ENCODE assay signal across 8 cellular contexts in genomic region chr6:26124550-26125014, GRCh38. TPM values are rescaled to one million over a fixed set of nuclear protein-coding genes. Genes with fewer than 3 reads are reported as not detected.
DNase-seq lines count a peak whose midpoint lies in the region; ATAC-seq and TF ChIP-seq lines count a peak whose summit lies in the region.

No MANE protein-coding gene starts in this region.

- peak; percentile 0 for ATAC-seq in activated naive CD8-positive, alpha-beta T cell treated with anti-CD3 and anti-CD28 coated beads, Interleukin-2, amount 10 ng/mL, durations not matched to agents 7 days and 5 days (ENCODE audit: low read depth)
- ATAC-seq in stimulated activated memory B cell treated with anti-CD40 and anti-IgM and Interleukin-4, amounts not matched to agents 10 μg/mL and 1 μg/mL and 100 μg/mL, for 72 hours = peak; percentile 1
- ATAC-seq in GM21423 (IDR thresholded peaks at IDR 0.05; ENCODE audit: unreplicated experiment) (no peak), HG02588 (IDR thresholded peaks at IDR 0.05; ENCODE audit: unreplicated experiment) (no peak)

- H3K4me3 Mint-ChIP-seq in activated naive CD8-positive, alpha-beta T cell treated with anti-CD3 and anti-CD28 coated beads, Interleukin-2, amount 10 ng/mL, durations not matched to agents 7 days and 5 days = peak overlapping the region; percentile 99
- H3K4me3 Mint-ChIP-seq in stimulated activated memory B cell treated with anti-CD40 and anti-IgM and Interleukin-4, amounts not matched to agents 10 μg/mL and 1 μg/mL and 100 μg/mL, for 72 hours = peak overlapping the region; percentile 96

- no peak overlapping the region for H3K27ac ChIP-seq in iPS DF 6.9 (ENCODE audit: low read length)

- H3K27me3 Mint-ChIP-seq in activated naive CD8-positive, alpha-beta T cell treated with anti-CD3 and anti-CD28 coated beads, Interleukin-2, amount 10 ng/mL, durations not matched to agents 7 days and 5 days = no peaks in the 10 kb centered on the region
- no peaks in the 10 kb centered on the region for H3K27me3 Mint-ChIP-seq in stimulated activated memory B cell treated with anti-CD40 and anti-IgM and Interleukin-4, amounts not matched to agents 10 μg/mL and 1 μg/mL and 100 μg/mL, for 72 hours

- H3K4me1 Mint-ChIP-seq in activated naive CD8-positive, alpha-beta T cell treated with anti-CD3 and anti-CD28 coated beads, Interleukin-2, amount 10 ng/mL, durations not matched to agents 7 days and 5 days = peaks cover 46% of the 10 kb centered on the region
- peaks cover 43% of the 10 kb centered on the region for H3K4me1 Mint-ChIP-seq in stimulated activated memory B cell treated with anti-CD40 and anti-IgM and Interleukin-4, amounts not matched to agents 10 μg/mL and 1 μg/mL and 100 μg/mL, for 72 hours

- POLR2A ChIA-PET in activated naive CD8-positive, alpha-beta T cell treated with anti-CD3 and anti-CD28 coated beads, Interleukin-2, amount 10 ng/mL, durations not matched to agents 7 days and 5 days (lab: Charles Lee) = interaction anchor here (0.6 to 19.0 kb wide), 56 partner anchors 9 to 1769 kb away, joined by 3 to 2352 read pairs (median 20); partner anchors contain the start of gene HFE

- no peak for TF ChIP-seq CTCF in GM12865 (IDR thresholded peaks at IDR 0.05; ENCODE audit: insufficient read depth, low read depth, low read length, missing control alignments)

- H3K4me3 ChIP-seq in GM12865 (ENCODE audit: low read depth, low read length) = peak overlapping the region; percentile 90
- H3K4me3 ChIP-seq in MG63 = peak overlapping the region; percentile 69
- H3K4me3 ChIP-seq in iPS DF 6.9 (ENCODE audit: low read length) = peak overlapping the region; percentile 86

- peak overlapping the region; percentile 100 for H3K27ac Mint-ChIP-seq in activated naive CD8-positive, alpha-beta T cell treated with anti-CD3 and anti-CD28 coated beads, Interleukin-2, amount 10 ng/mL, durations not matched to agents 7 days and 5 days
- peak overlapping the region; percentile 100 for H3K27ac Mint-ChIP-seq in stimulated activated memory B cell treated with anti-CD40 and anti-IgM and Interleukin-4, amounts not matched to agents 10 μg/mL and 1 μg/mL and 100 μg/mL, for 72 hours

- H3K9me3 Mint-ChIP-seq in activated naive CD8-positive, alpha-beta T cell treated with anti-CD3 and anti-CD28 coated beads, Interleukin-2, amount 10 ng/mL, durations not matched to agents 7 days and 5 days = no peaks in the 10 kb centered on the region
- H3K9me3 Mint-ChIP-seq in stimulated activated memory B cell treated with anti-CD40 and anti-IgM and Interleukin-4, amounts not matched to agents 10 μg/mL and 1 μg/mL and 100 μg/mL, for 72 hours = peaks cover 7% of the 10 kb centered on the region

- no CpG with 5 or more reads among the region's 15 CpGs for WGBS in iPS DF 6.9 (ENCODE audit: insufficient coverage, insufficient read length)

- no peak for DNase-seq in GM12865 (ENCODE audit: low read depth)
- no peak for DNase-seq in MG63
- no peak for DNase-seq in activated naive CD8-positive, alpha-beta T cell treated with anti-CD3 and anti-CD28 coated beads, Interleukin-2, amount 10 ng/mL, durations not matched to agents 7 days and 5 days
- no peak for DNase-seq in iPS DF 6.9 (ENCODE audit: low read depth, low spot score)
- DNase-seq in medulla oblongata (ENCODE audit: extremely low spot score) = no peak

- H3K9me3 ChIP-seq in MG63 = no peaks in the 10 kb centered on the region
- no peaks in the 10 kb centered on the region for H3K9me3 ChIP-seq in iPS DF 6.9 (ENCODE audit: control insufficient read depth, insufficient read depth, low read length)

- no peaks in the 10 kb centered on the region for H3K4me1 ChIP-seq in iPS DF 6.9 (ENCODE audit: control insufficient read depth, insufficient read depth, low read length)

- peaks cover 6% of the 10 kb centered on the region; the same call in 1 of the 2 replicates for H3K36me3 ChIP-seq in MG63
- H3K36me3 ChIP-seq in iPS DF 6.9 (ENCODE audit: control insufficient read depth, insufficient read depth, low read length) = no peaks in the 10 kb centered on the region

- H3K36me3 Mint-ChIP-seq in activated naive CD8-positive, alpha-beta T cell treated with anti-CD3 and anti-CD28 coated beads, Interleukin-2, amount 10 ng/mL, durations not matched to agents 7 days and 5 days = peaks cover 32% of the 10 kb centered on the region
- H3K36me3 Mint-ChIP-seq in stimulated activated memory B cell treated with anti-CD40 and anti-IgM and Interleukin-4, amounts not matched to agents 10 μg/mL and 1 μg/mL and 100 μg/mL, for 72 hours = peaks cover 55% of the 10 kb centered on the region

- no peaks in the 10 kb centered on the region for H3K27me3 ChIP-seq in MG63
- no peaks in the 10 kb centered on the region for H3K27me3 ChIP-seq in iPS DF 6.9 (ENCODE audit: control insufficient read depth, insufficient read depth, low read length)

RNA-seq across cellular contexts. Expression of gene HFE, which starts 37.4 kb away (rescaled TPM):
- 7.7 and 9.1 TPM in 2 replicates for total RNA-seq in MG63 (2014; rRNA removed; shearing (Covaris generic); ENCODE audit: low replicate concordance)
- total RNA-seq in activated naive CD8-positive, alpha-beta T cell treated with anti-CD3 and anti-CD28 coated beads, Interleukin-2, amount 10 ng/mL, durations not matched to agents 7 days and 5 days = 1 to 10 TPM; 5.0 to 7.2 TPM

Comparison
In these comparisons a context has a peak if more than half of its experiments do, and no peak if none do; other contexts are left out.
1. ATAC-seq: peak in activated naive CD8-positive, alpha-beta T cell treated with anti-CD3 and anti-CD28 coated beads, Interleukin-2, amount 10 ng/mL, durations not matched to agents 7 days and 5 days (single experiment) and stimulated activated memory B cell treated with anti-CD40 and anti-IgM and Interleukin-4, amounts not matched to agents 10 μg/mL and 1 μg/mL and 100 μg/mL, for 72 hours (single experiment); none in GM21423 (single experiment) and HG02588 (single experiment).
2. Peak in every context shown above with its lines, with median percentiles within 50 percentile points of each other: H3K4me3 ChIP-seq.